Comparison of ENCODE assay signal across 11 cellular contexts in genomic region chr4:3402409-3403103, GRCh38. TPM values are rescaled to one million over a fixed set of nuclear protein-coding genes. Genes with fewer than 3 reads are reported as not detected.
A peak's percentile ranks its signal among the peaks of the same experiment; 100 is the strongest.
DNase-seq lines count a peak whose midpoint lies in the region; TF ChIP-seq lines count a peak whose summit lies in the region.
"Had no signal": no experiment of that assay in that cellular context is flagged by ENCODE, and none has a peak within 500 bp of the region (broad histone marks: within the 10 kb centered on the region; RNA-seq: fewer than 3 reads in every experiment).

No MANE protein-coding gene starts in this region.

- no peaks in the 10 kb centered on the region for H3K27me3 ChIP-seq in Karpas-422 (ENCODE audit: low read length)
- H3K27me3 ChIP-seq: uterus had no signal

- H3K27ac ChIP-seq in Karpas-422 (ENCODE audit: low read length), result no peak overlapping the region
- H3K27ac ChIP-seq in caudate nucleus (ENCODE audit: low read depth, low read length), result no peak overlapping the region
- H3K27ac ChIP-seq: uterus had no signal

- H3K4me2 ChIP-seq in Karpas-422 (ENCODE audit: low read depth, low read length, poor library complexity, severe bottlenecking), result no peak overlapping the region

- no peak overlapping the region for H3K9ac ChIP-seq in Karpas-422 (ENCODE audit: low read length)

- no peak for TF ChIP-seq CTCF in HFFc6 (IDR thresholded peaks at IDR 0.05)
- no peak for TF ChIP-seq CTCF in type B pancreatic cell (conservative IDR thresholded peaks at IDR 0.05)

- H3K9me2 ChIP-seq in Karpas-422 (replicated peaks; ENCODE audit: insufficient read depth, low read length), result no peaks in the 10 kb centered on the region

- peaks cover 11% of the 10 kb centered on the region for H3K27me3 Mint-ChIP-seq in HFFc6 (ENCODE audit: insufficient read depth)
- no peaks in the 10 kb centered on the region for H3K27me3 Mint-ChIP-seq in type B pancreatic cell

- no peak overlapping the region for H3K4me3 ChIP-seq in Karpas-422 (ENCODE audit: low read length)
- H3K4me3 ChIP-seq: uterus had no signal

- H3K9me3 Mint-ChIP-seq in HFFc6 (peaks cover 12% of the 10 kb centered on the region), type B pancreatic cell (peaks cover 5% of the 10 kb centered on the region)

- DNase-seq in HFFc6, result peak; percentile 91
- DNase-seq in astrocyte of the hippocampus (ENCODE audit: low read depth, low spot score), result peak; percentile 89
- peak; percentile 31 for DNase-seq in islet precursor cell
- DNase-seq in type B pancreatic cell (ENCODE audit: extremely low spot score, unreplicated experiment), result peak; percentile 42
- no peak for DNase-seq in mucosa of gallbladder (ENCODE audit: low spot score)
- DNase-seq in Karpas-422, result no peak
- no peak for DNase-seq in caudate nucleus (lab: John Stamatoyannopoulos, UW)
- DNase-seq: KG1, NCI-H2171, uterus had no signal

- no peaks in the 10 kb centered on the region for H3K9me3 ChIP-seq in Karpas-422 (ENCODE audit: low read length)
- H3K9me3 ChIP-seq: uterus had no signal

- H3K27ac Mint-ChIP-seq in HFFc6, result peak overlapping the region; percentile 95
- H3K27ac Mint-ChIP-seq in type B pancreatic cell, result no peak overlapping the region

- H3K4me3 Mint-ChIP-seq in HFFc6, result peak overlapping the region; percentile 68
- H3K4me3 Mint-ChIP-seq in type B pancreatic cell, result no peak overlapping the region

- peaks cover 17% of the 10 kb centered on the region for H3K36me3 Mint-ChIP-seq in HFFc6 (ENCODE audit: low read depth)
- H3K36me3 Mint-ChIP-seq in type B pancreatic cell, result peaks cover 19% of the 10 kb centered on the region

- H4K20me1 ChIP-seq in Karpas-422 (ENCODE audit: insufficient read depth, low read depth, low read length), result no peaks in the 10 kb centered on the region

- H3K36me3 ChIP-seq in Karpas-422 (ENCODE audit: insufficient read depth, low read length), result no peaks in the 10 kb centered on the region
- H3K36me3 ChIP-seq: uterus had no signal

- no peak overlapping the region for H2AFZ ChIP-seq in Karpas-422 (ENCODE audit: low read length)

- H3K4me1 ChIP-seq in Karpas-422 (ENCODE audit: low read length), result peaks cover 2% of the 10 kb centered on the region; the same call in 1 of the 2 replicates
- H3K4me1 ChIP-seq: uterus had no signal

- peaks cover 26% of the 10 kb centered on the region for H3K4me1 Mint-ChIP-seq in HFFc6 (ENCODE audit: low read depth)
- H3K4me1 Mint-ChIP-seq in type B pancreatic cell (ENCODE audit: unreplicated experiment), result peaks cover 10% of the 10 kb centered on the region

- H3K79me2 ChIP-seq in Karpas-422 (ENCODE audit: low read length), result no peaks in the 10 kb centered on the region

RNA-seq across cellular contexts. Expression of gene HGFAC, which starts 39.2 kb away (rescaled TPM):
- under 1 TPM in 1 of 6 experiments, not detected in 5; 0.07 TPM for total RNA-seq in HFFc6 (2021; fragmentation: NEBNext Ultra II Directional; extraction: Animal tissue kit (Norgen Biotek cat#: 25700))
- total RNA-seq in type B pancreatic cell (ENCODE audit: low replicate concordance), result 1.2 and 2.4 TPM in 2 replicates
- total RNA-seq in mucosa of gallbladder, result 1.9 TPM
- total RNA-seq in Karpas-422 (2014; rRNA removed; shearing (Covaris generic); ENCODE audit: low replicate concordance), result not detected in 2 replicates
- total RNA-seq: bronchial epithelial cell had no signal

Comparison
In these comparisons a context has a peak if more than half of its experiments do, and no peak if none do; other contexts are left out.
1. DNase-seq: peak in HFFc6 (single experiment), astrocyte of the hippocampus (single experiment), islet precursor cell (single experiment) and type B pancreatic cell (single experiment); none in mucosa of gallbladder (single experiment), Karpas-422 (single experiment) and caudate nucleus (0 of 61).